Comparison of ENCODE assay signal across 3 cellular contexts in the genomic region with DNA sequence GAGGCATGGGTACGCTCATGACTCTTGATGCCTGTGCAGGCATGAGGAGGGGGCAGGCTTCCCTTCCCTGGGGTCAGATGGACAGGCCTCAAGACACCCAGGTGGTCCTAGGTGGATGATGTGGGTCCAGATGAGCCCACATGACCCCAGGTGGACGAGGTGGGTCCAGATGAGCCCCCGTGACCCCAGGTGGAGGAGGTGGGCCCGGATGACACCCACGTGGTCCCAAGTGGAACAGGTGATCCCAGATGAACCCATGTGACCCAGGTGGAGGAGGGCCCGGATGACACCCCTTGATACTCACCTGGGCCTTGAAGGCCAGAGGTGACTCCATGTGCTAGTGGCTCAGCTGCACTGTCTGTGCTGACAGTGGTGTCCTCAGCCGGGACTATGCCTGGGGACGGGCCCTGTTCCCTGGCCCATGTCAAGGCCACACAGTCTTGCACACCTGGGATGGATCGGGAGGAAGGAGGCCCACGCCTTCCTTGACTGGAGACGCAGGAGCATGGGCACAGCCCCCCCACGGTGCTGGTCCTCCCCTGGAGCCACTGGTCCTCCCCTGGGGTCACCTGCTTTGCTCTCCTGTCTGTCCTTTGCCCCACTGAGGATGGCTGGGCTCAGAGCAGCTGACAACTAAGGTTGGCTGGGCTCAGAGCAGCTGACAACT.
TF ChIP-seq lines count a peak whose summit lies in the region.

No MANE protein-coding gene starts in this region.

TF ChIP-seq in SK-N-SH treated with all-trans-retinoic acid at 6 μM for 48 hours, 23 proteins besides CTCF, POLR2A, EP300 and RAD21:
- TF ChIP-seq CSDC2 (CRISPR knock-in tag; IDR thresholded peaks at IDR 0.05): no peak
- TF ChIP-seq ESRRG (CRISPR knock-in tag; IDR thresholded peaks at IDR 0.05): no peak
- TF ChIP-seq ISL1 (CRISPR knock-in tag; IDR thresholded peaks at IDR 0.05): no peak
- no peak for TF ChIP-seq TCF4 (CRISPR knock-in tag; IDR thresholded peaks at IDR 0.05; ENCODE audit: borderline replicate concordance)
- TF ChIP-seq ZNF565 (CRISPR knock-in tag; conservative IDR thresholded peaks at IDR 0.05; ENCODE audit: low read depth): no peak
- TF ChIP-seq ZNF70 (CRISPR knock-in tag; IDR thresholded peaks at IDR 0.05): no peak
- TF ChIP-seq, protein P1, sequence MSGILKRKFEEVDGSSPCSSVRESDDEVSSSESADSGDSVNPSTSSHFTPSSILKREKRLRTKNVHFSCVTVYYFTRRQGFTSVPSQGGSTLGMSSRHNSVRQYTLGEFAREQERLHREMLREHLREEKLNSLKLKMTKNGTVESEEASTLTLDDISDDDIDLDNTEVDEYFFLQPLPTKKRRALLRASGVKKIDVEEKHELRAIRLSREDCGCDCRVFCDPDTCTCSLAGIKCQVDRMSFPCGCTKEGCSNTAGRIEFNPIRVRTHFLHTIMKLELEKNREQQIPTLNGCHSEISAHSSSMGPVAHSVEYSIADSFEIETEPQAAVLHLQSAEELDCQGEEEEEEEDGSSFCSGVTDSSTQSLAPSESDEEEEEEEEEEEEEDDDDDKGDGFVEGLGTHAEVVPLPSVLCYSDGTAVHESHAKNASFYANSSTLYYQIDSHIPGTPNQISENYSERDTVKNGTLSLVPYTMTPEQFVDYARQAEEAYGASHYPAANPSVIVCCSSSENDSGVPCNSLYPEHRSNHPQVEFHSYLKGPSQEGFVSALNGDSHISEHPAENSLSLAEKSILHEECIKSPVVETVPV (CRISPR knock-in tag; IDR thresholded peaks at IDR 0.05): no peak
- no peak for TF ChIP-seq ZFP30 (CRISPR knock-in tag; IDR thresholded peaks at IDR 0.05)
- no peak for TF ChIP-seq ZC3H10 (CRISPR knock-in tag; IDR thresholded peaks at IDR 0.05)

TF ChIP-seq in SK-N-SH, 30 proteins besides CTCF, POLR2A, EP300 and RAD21:
- TF ChIP-seq NRF1 (IDR thresholded peaks at IDR 0.05; ENCODE audit: low read depth, low read length) (no peak), FOSL2 (IDR thresholded peaks at IDR 0.05; ENCODE audit: borderline replicate concordance, low read depth) (no peak), GABPA (IDR thresholded peaks at IDR 0.05; ENCODE audit: low read depth) (no peak), JUND (IDR thresholded peaks at IDR 0.05) (no peak), RFX5 (IDR thresholded peaks at IDR 0.05; ENCODE audit: low read length) (no peak), GATA2 (CRISPR knock-in tag; IDR thresholded peaks at IDR 0.05) (no peak), FOXJ3 (CRISPR knock-in tag; IDR thresholded peaks at IDR 0.05) (no peak), SMC3 (IDR thresholded peaks at IDR 0.05; ENCODE audit: low read depth, low read length) (no peak)

TF ChIP-seq in IMR-90, 13 proteins besides CTCF, POLR2A, EP300 and RAD21:
- no peak for TF ChIP-seq MXI1 (IDR thresholded peaks at IDR 0.05; ENCODE audit: borderline replicate concordance, low read depth, low read length)
- no peak for TF ChIP-seq SMC3 (IDR thresholded peaks at IDR 0.05; ENCODE audit: low read depth, low read length)
